ENCODE assay signal across 11 cellular contexts in genomic region chr21:33412832-33413519, GRCh38. TPM values are rescaled to one million over a fixed set of nuclear protein-coding genes. Genes with fewer than 3 reads are reported as not detected.
A peak's percentile ranks its signal among the peaks of the same experiment; 100 is the strongest.
DNase-seq lines count a peak whose midpoint lies in the region; ATAC-seq and TF ChIP-seq lines count a peak whose summit lies in the region.
"Had no signal": no experiment of that assay in that cellular context is flagged by ENCODE, and none has a peak within 500 bp of the region (broad histone marks: within the 10 kb centered on the region; RNA-seq: fewer than 3 reads in every experiment).

No MANE protein-coding gene starts in this region.

- H3K27me3 ChIP-seq in CD4-positive, CD25-positive, alpha-beta regulatory T cell (ENCODE audit: control insufficient read depth, insufficient read depth, low read length), result no peaks in the 10 kb centered on the region
- H3K27me3 ChIP-seq in A673 (replicated peaks; ENCODE audit: insufficient read depth, low read depth, low read length, poor library complexity), result no peaks in the 10 kb centered on the region
- H3K27me3 ChIP-seq in effector memory CD4-positive, alpha-beta T cell (replicated peaks; ENCODE audit: control insufficient read depth, insufficient read depth, low read length, poor library complexity, severe bottlenecking), result no peaks in the 10 kb centered on the region

- no TSS peak for BruUV-seq in A673 (replicated peaks; lab: Mats Ljungman, UMichigan)

- ATAC-seq in CD4-positive, CD25-positive, alpha-beta regulatory T cell (ENCODE audit: low read depth in 2 of 2), result peak in 1 of 2 donors; percentile 13
- peak; percentile 73 for ATAC-seq in GM19452 (IDR thresholded peaks at IDR 0.05; ENCODE audit: unreplicated experiment)
- peak in 2 of 4 experiments; percentile 24 to 37 for ATAC-seq in T-cell (replicated peaks in 1 of 4)
- ATAC-seq in HG03565 (IDR thresholded peaks at IDR 0.05; ENCODE audit: unreplicated experiment), result no peak
- ATAC-seq: SK-N-SH treated with all-trans-retinoic acid at 6 μM for 48 hours had no signal

- no peak overlapping the region for H3K4me3 ChIP-seq in CD4-positive, CD25-positive, alpha-beta regulatory T cell (ENCODE audit: low read depth, low read length)
- H3K4me3 ChIP-seq in mesodermal cell (ENCODE audit: extremely low read depth, insufficient read depth, low read length, poor library complexity, severe bottlenecking) (no peak overlapping the region), A673 (ENCODE audit: low read depth, low read length, poor library complexity, severe bottlenecking) (no peak overlapping the region)
- no peak overlapping the region for H3K4me3 ChIP-seq in effector memory CD4-positive, alpha-beta T cell (ENCODE audit: insufficient read depth, low read depth, low read length, poor library complexity, severe bottlenecking)

- H3K36me3 Mint-ChIP-seq in CD4-positive, CD25-positive, alpha-beta regulatory T cell, result peaks cover 30% of the 10 kb centered on the region
- H3K36me3 Mint-ChIP-seq in T-cell, result peaks cover 24% of the 10 kb centered on the region

- peak overlapping the region in 3 of 4 donors; percentile 45 to 67 (median 49) for H3K4me3 Mint-ChIP-seq in CD4-positive, CD25-positive, alpha-beta regulatory T cell
- H3K4me3 Mint-ChIP-seq in T-cell, result peak overlapping the region in 2 of 3 donors; percentile 17 to 43

- H3K27ac ChIP-seq in CD4-positive, CD25-positive, alpha-beta regulatory T cell (ENCODE audit: insufficient read depth, low read length, poor library complexity, severe bottlenecking), result no peak overlapping the region
- peak overlapping the region; percentile 66 for H3K27ac ChIP-seq in mesodermal cell (ENCODE audit: low read depth, low read length, severe bottlenecking)
- no peak overlapping the region for H3K27ac ChIP-seq in A673 (ENCODE audit: low read depth, low read length, poor library complexity, severe bottlenecking)
- H3K27ac ChIP-seq in effector memory CD4-positive, alpha-beta T cell (ENCODE audit: insufficient read depth, low read length, poor library complexity, severe bottlenecking), result no peak overlapping the region

- no peak for DNase-seq in CD4-positive, CD25-positive, alpha-beta regulatory T cell
- DNase-seq in T-cell, result no peak
- no peak for DNase-seq in A673 (ENCODE audit: low spot score)
- DNase-seq in effector memory CD4-positive, alpha-beta T cell, result no peak
- DNase-seq in NCI-H774 (lab: John Stamatoyannopoulos, UW), result no peak
- DNase-seq: DMS79 treated with DMSO at 0.1 percent for 48 hours, MV-4-11 had no signal

- H3K4me1 ChIP-seq in CD4-positive, CD25-positive, alpha-beta regulatory T cell (ENCODE audit: control insufficient read depth, insufficient read depth, low read length, poor library complexity, severe bottlenecking), result peaks cover 10% of the 10 kb centered on the region
- H3K4me1 ChIP-seq in mesodermal cell (ENCODE audit: control insufficient read depth, insufficient read depth, low read length, poor library complexity, severe bottlenecking) (peaks cover 2% of the 10 kb centered on the region), A673 (ENCODE audit: insufficient read depth, low read length, poor library complexity, severe bottlenecking) (no peaks in the 10 kb centered on the region)
- peaks cover 4% of the 10 kb centered on the region for H3K4me1 ChIP-seq in effector memory CD4-positive, alpha-beta T cell (ENCODE audit: control insufficient read depth, insufficient read depth, low read length, poor library complexity, severe bottlenecking)

- WGBS in mesodermal cell (ENCODE audit: insufficient coverage in 2 of 2), 2 experiments, result 86 to 91% methylated on average over 7 to 8 of the region's 9 CpGs

- intact Hi-C loops in A673 (cut with micrococcal nuclease; ENCODE audit: unreplicated experiment), result no loop called here

- peaks cover 17 to 63% (median 41%) of the 10 kb centered on the region in 4 donors for H3K4me1 Mint-ChIP-seq in CD4-positive, CD25-positive, alpha-beta regulatory T cell
- peaks cover 49 to 59% (median 55%) of the 10 kb centered on the region in 3 donors for H3K4me1 Mint-ChIP-seq in T-cell

- POLR2A ChIA-PET in T-cell (lab: Charles Lee) (interaction anchor here (0.6 to 1.6 kb wide), 3 partner anchors 34 to 152 kb away, joined by 3 to 6 read pairs (median 3); no protein-coding TSS in a partner anchor), A673 (lab: Charles Lee; ENCODE audit: low non-redundant PET) (no interaction called here)

- no peaks in the 10 kb centered on the region for H3K9me3 Mint-ChIP-seq in CD4-positive, CD25-positive, alpha-beta regulatory T cell
- no peaks in the 10 kb centered on the region for H3K9me3 Mint-ChIP-seq in T-cell

- TF ChIP-seq CTCF in A673 (conservative IDR thresholded peaks at IDR 0.05; ENCODE audit: low read depth, low read length), result no peak

- no peaks in the 10 kb centered on the region for H3K9me3 ChIP-seq in CD4-positive, CD25-positive, alpha-beta regulatory T cell (ENCODE audit: control insufficient read depth in 2 of 2, low read length in 2 of 2)
- H3K9me3 ChIP-seq in mesodermal cell (ENCODE audit: control insufficient read depth, low read length) (no peaks in the 10 kb centered on the region), A673 (ENCODE audit: low read depth, low read length, poor library complexity, severe bottlenecking) (no peaks in the 10 kb centered on the region)
- no peaks in the 10 kb centered on the region for H3K9me3 ChIP-seq in effector memory CD4-positive, alpha-beta T cell (ENCODE audit: control insufficient read depth, low read length)

- peaks cover 19% of the 10 kb centered on the region for H3K36me3 ChIP-seq in CD4-positive, CD25-positive, alpha-beta regulatory T cell (ENCODE audit: control insufficient read depth, insufficient read depth, low read length)
- H3K36me3 ChIP-seq in mesodermal cell (ENCODE audit: control insufficient read depth, insufficient read depth, low read length) (peaks cover 49% of the 10 kb centered on the region), A673 (ENCODE audit: insufficient read depth, low read length, poor library complexity, severe bottlenecking) (peaks cover 22% of the 10 kb centered on the region)
- peaks cover 21% of the 10 kb centered on the region for H3K36me3 ChIP-seq in effector memory CD4-positive, alpha-beta T cell (ENCODE audit: control insufficient read depth, insufficient read depth, low read length)

- no peaks in the 10 kb centered on the region for H3K27me3 Mint-ChIP-seq in CD4-positive, CD25-positive, alpha-beta regulatory T cell
- H3K27me3 Mint-ChIP-seq in T-cell, result no peaks in the 10 kb centered on the region

- H3K27ac Mint-ChIP-seq in CD4-positive, CD25-positive, alpha-beta regulatory T cell, result peak overlapping the region; percentile 62 to 90 (median 63)
- H3K27ac Mint-ChIP-seq in T-cell, result peak overlapping the region; percentile 74 to 83

- CTCF ChIA-PET in T-cell (lab: Charles Lee) (interaction anchor here in 1 of 2 donors (0.6 kb wide), 1 partner anchor 49 kb away, joined by 3 read pairs; no protein-coding TSS in a partner anchor), A673 (lab: Charles Lee) (no interaction called here)

RNA-seq across cellular contexts. Expression of gene IFNGR2, which starts 9.8 kb away (rescaled TPM):
- total RNA-seq in CD4-positive, CD25-positive, alpha-beta regulatory T cell, result 10.2 TPM
- polyA plus RNA-seq in CD4-positive, CD25-positive, alpha-beta regulatory T cell, result 10 to 100 TPM; 21.7 to 37.2 (median 24.5) TPM
- total RNA-seq in T-cell (10 to 100 TPM; 14.2 to 28.3 (median 22.5) TPM), A673 (2021) (48.9 and 50.8 TPM in 2 replicates)
- polyA plus RNA-seq in mesodermal cell (2013, experiment 1 of 2), result 65.6 TPM
- 61.9 TPM for polyA plus RNA-seq in mesodermal cell (2013, experiment 2 of 2)
